17 cellular contexts compared by ENCODE assay signal in genomic region chr19:3142938-3143337, GRCh38. TPM values are rescaled to one million over a fixed set of nuclear protein-coding genes. Genes with fewer than 3 reads are reported as not detected.
DNase-seq lines count a peak whose midpoint lies in the region; ATAC-seq, FAIRE-seq and TF ChIP-seq lines count a peak whose summit lies in the region.
"Had no signal": no experiment of that assay in that cellular context is flagged by ENCODE, and none has a peak within 500 bp of the region (broad histone marks: within the 10 kb centered on the region; RNA-seq: fewer than 3 reads in every experiment).

No MANE protein-coding gene starts in this region.

- no peaks in the 10 kb centered on the region for H3K27me3 Mint-ChIP-seq in activated T-helper 17 cell treated with anti-CD3 and anti-CD28 coated beads, Interleukin-2, amount 50 U/mL, for 72 hours

- peak overlapping the region in 1 of 2 experiments; percentile 28; a peak in 2 of 4 replicates for H3K4me3 ChIP-seq in DND-41 (ENCODE audit: low read depth in 1 of 2, low read length in 2 of 2)
- H3K4me3 ChIP-seq in keratinocyte (ENCODE audit: control insufficient read depth in 2 of 3, extremely low read depth in 1 of 3, insufficient read depth in 2 of 3, low read depth in 1 of 3, low read length in 3 of 3), result no peak overlapping the region
- H3K4me3 ChIP-seq: body of pancreas, vagina had no signal

- dilution Hi-C loops in keratinocyte (cut with MboI; ENCODE audit: extremely low pct_ligation_motif_present, low sequenced_read_pairs), result no loop called here

- H3K27me3 ChIP-seq in DND-41 (ENCODE audit: insufficient read depth, low read length, poor library complexity) (no peaks in the 10 kb centered on the region), keratinocyte (ENCODE audit: control insufficient read depth, extremely low read depth, insufficient read depth, low read length) (no peaks in the 10 kb centered on the region)
- H3K27me3 ChIP-seq: body of pancreas, SJCRH30, vagina had no signal

- no peaks in the 10 kb centered on the region for H3K9me1 ChIP-seq in keratinocyte (ENCODE audit: control insufficient read depth, extremely low read depth, insufficient read depth, low read length)

- ATAC-seq in DND-41 (ENCODE audit: insufficient read depth, low read depth) (no peak), HG03571 (IDR thresholded peaks at IDR 0.05; ENCODE audit: unreplicated experiment) (no peak), GM19351 (IDR thresholded peaks at IDR 0.05; ENCODE audit: unreplicated experiment) (no peak)
- no peak for ATAC-seq in activated T-helper 17 cell treated with anti-CD3 and anti-CD28 coated beads, Interleukin-2, amount 50 U/mL, for 72 hours (replicated peaks)

- peak overlapping the region; percentile 85 for H3K27ac Mint-ChIP-seq in activated T-helper 17 cell treated with anti-CD3 and anti-CD28 coated beads, Interleukin-2, amount 50 U/mL, for 72 hours
- H3K27ac Mint-ChIP-seq: memory B cell had no signal

- TF ChIP-seq CTCF in DND-41 (IDR thresholded peaks at IDR 0.05; ENCODE audit: borderline replicate concordance, extremely low read depth, low read length, poor library complexity, severe bottlenecking) (no peak), keratinocyte (optimal IDR thresholded peaks at IDR 0.05 in 1 of 3, IDR thresholded peaks at IDR 0.05 in 1 of 3, conservative IDR thresholded peaks at IDR 0.05 in 1 of 3; ENCODE audit: extremely low read depth in 1 of 3, insufficient read depth in 2 of 3, low read length in 3 of 3) (no peak)

- FAIRE-seq in keratinocyte (lab: Jason Lieb, UNC), result no peak

- H4K20me1 ChIP-seq in DND-41 (ENCODE audit: insufficient read depth, low read length) (peaks cover 57% of the 10 kb centered on the region), keratinocyte (ENCODE audit: control insufficient read depth, extremely low read depth, insufficient read depth, low read length) (no peaks in the 10 kb centered on the region)

- H3K27ac ChIP-seq in DND-41 (ENCODE audit: low read length) (peak overlapping the region; percentile 24), keratinocyte (ENCODE audit: control insufficient read depth, insufficient read depth, low read length) (peak overlapping the region; percentile 92)

- DNase-seq in A172 (ENCODE audit: low spot score) (peak; percentile 44), DND-41 (no peak), keratinocyte (ENCODE audit: low read depth, low spot score) (no peak), SK-N-DZ (ENCODE audit: low spot score) (no peak)
- no peak for DNase-seq in stimulated activated CD4-positive, alpha-beta T cell treated with anti-CD3 and anti-CD28 coated beads, Interleukin-15, amount 100 ng/mL, for 24 hours
- DNase-seq: DMS 273 treated with DMSO at 0.1 percent for 48 hours; NCI-H1092 treated with DMSO at 0.1 percent for 48 hours; SJCRH30; stimulated activated naive B cell treated with anti-CD40 and anti-IgM and Interleukin-4, amounts not matched to agents 10 μg/mL and 1 μg/mL and 100 μg/mL, for 72 hours had no signal

- H2AFZ ChIP-seq in DND-41 (ENCODE audit: low read depth, low read length) (no peak overlapping the region), keratinocyte (ENCODE audit: control insufficient read depth, low read length) (no peak overlapping the region)

- peaks cover 95% of the 10 kb centered on the region for H3K36me3 Mint-ChIP-seq in activated T-helper 17 cell treated with anti-CD3 and anti-CD28 coated beads, Interleukin-2, amount 50 U/mL, for 72 hours (ENCODE audit: low read depth)
- H3K36me3 Mint-ChIP-seq: memory B cell had no signal

- peaks cover 6% of the 10 kb centered on the region for H3K9me3 Mint-ChIP-seq in activated T-helper 17 cell treated with anti-CD3 and anti-CD28 coated beads, Interleukin-2, amount 50 U/mL, for 72 hours

- peak overlapping the region; percentile 90 for H3K4me3 Mint-ChIP-seq in activated T-helper 17 cell treated with anti-CD3 and anti-CD28 coated beads, Interleukin-2, amount 50 U/mL, for 72 hours
- H3K4me3 Mint-ChIP-seq: memory B cell; stimulated activated naive B cell treated with anti-CD40 and anti-IgM and Interleukin-4, amounts not matched to agents 10 μg/mL and 1 μg/mL and 100 μg/mL, for 72 hours had no signal

- H3K4me2 ChIP-seq in DND-41 (ENCODE audit: insufficient read depth, low read length) (peak overlapping the region; percentile 69), keratinocyte (ENCODE audit: control insufficient read depth, extremely low read depth, insufficient read depth, low read depth, low read length) (no peak overlapping the region)

- peaks cover 85% of the 10 kb centered on the region for H3K36me3 ChIP-seq in DND-41 (ENCODE audit: insufficient read depth, low read length)
- H3K36me3 ChIP-seq in keratinocyte (ENCODE audit: control insufficient read depth in 2 of 2, extremely low read depth in 1 of 2, insufficient read depth in 2 of 2, low read length in 2 of 2), result peaks cover 10 to 21% of the 10 kb centered on the region in 2 experiments
- H3K36me3 ChIP-seq: SJCRH30, vagina had no signal

- H3K9ac ChIP-seq in DND-41 (ENCODE audit: low read depth, low read length) (peak overlapping the region; percentile 100; the same call in 1 of the 2 replicates), keratinocyte (ENCODE audit: control insufficient read depth, extremely low read depth, insufficient read depth, low read length) (no peak overlapping the region)

- H3K9me3 ChIP-seq in DND-41 (ENCODE audit: insufficient read depth, low read length, severe bottlenecking), result no peaks in the 10 kb centered on the region
- H3K9me3 ChIP-seq in keratinocyte (ENCODE audit: control insufficient read depth, low read depth, low read length), result no peaks in the 10 kb centered on the region
- H3K9me3 ChIP-seq: SJCRH30, vagina had no signal

- H3K4me1 ChIP-seq in DND-41 (ENCODE audit: insufficient read depth, low read length) (peaks cover 86% of the 10 kb centered on the region), keratinocyte (ENCODE audit: control insufficient read depth, extremely low read depth, insufficient read depth, low read length) (peaks cover 20% of the 10 kb centered on the region)
- H3K4me1 ChIP-seq: body of pancreas had no signal

- H3K79me2 ChIP-seq in DND-41 (ENCODE audit: insufficient read depth, low read length) (peaks cover 99% of the 10 kb centered on the region), keratinocyte (ENCODE audit: control insufficient read depth, insufficient read depth, low read length) (peaks cover 68% of the 10 kb centered on the region)

- peaks cover 24% of the 10 kb centered on the region for H3K4me1 Mint-ChIP-seq in activated T-helper 17 cell treated with anti-CD3 and anti-CD28 coated beads, Interleukin-2, amount 50 U/mL, for 72 hours

RNA-seq across cellular contexts. Expression of gene GNA15, which starts 7.1 kb away (rescaled TPM):
- 0.19 and 0.26 TPM in 2 replicates for total RNA-seq in A172 (2014; rRNA removed; shearing (Covaris generic))
- 100 to 1,000 TPM; 202 to 297 TPM for total RNA-seq in activated T-helper 17 cell treated with anti-CD3 and anti-CD28 coated beads, Interleukin-2, amount 50 U/mL, for 72 hours
- polyA plus RNA-seq in keratinocyte, result 60.0 to 77.0 TPM (median 71.9 TPM) in 3 replicates
- polyA plus RNA-seq in keratinocyte (2011; ENCODE audit: low read depth), result 31.8 TPM
- polyA plus RNA-seq in keratinocyte (2011; cell fraction: cytosol; rRNA removed), result 59.1 and 99.8 TPM in 2 replicates
- 31.2 and 40.4 TPM in 2 replicates for polyA plus RNA-seq in keratinocyte (2011; cell fraction: nucleus; rRNA removed)
- 92.2 and 95.0 TPM in 2 replicates for polyA plus RNA-seq in keratinocyte (2012; ENCODE audit: low replicate concordance)
- polyA minus RNA-seq in keratinocyte, result 47.1 to 107 TPM (median 56.3 TPM) in 3 replicates
- polyA minus RNA-seq in keratinocyte (2011; cell fraction: cytosol; rRNA and poly(A)+ RNA removed), result 115 TPM
- polyA minus RNA-seq in keratinocyte (2011; cell fraction: nucleus; rRNA and poly(A)+ RNA removed), result 30.8 and 32.5 TPM in 2 replicates
- polyA plus RNA-seq in SK-N-DZ (2014; cell fraction: cytosol; rRNA removed), result 0.24 TPM in 1 of 2 replicates, not detected in the other
- polyA plus RNA-seq in SK-N-DZ (2014; cell fraction: nucleus; rRNA removed), result not detected in 2 replicates
- total RNA-seq: H4 had no signal
- polyA plus RNA-seq: neural cell had no signal

RNA-seq across cellular contexts. Expression of gene S1PR4, which starts 35.6 kb away (rescaled TPM):
- 0.26 TPM in 1 of 2 replicates, not detected in the other for total RNA-seq in A172 (2014; rRNA removed; shearing (Covaris generic))
- total RNA-seq in activated T-helper 17 cell treated with anti-CD3 and anti-CD28 coated beads, Interleukin-2, amount 50 U/mL, for 72 hours, result 10 to 100 TPM; 60.6 to 96.8 TPM
- 0.08 to 0.14 TPM in 2 of 3 replicates, not detected in the other for polyA plus RNA-seq in keratinocyte
- not detected for polyA plus RNA-seq in keratinocyte (2011; ENCODE audit: low read depth)
- polyA plus RNA-seq in keratinocyte (2011; cell fraction: cytosol; rRNA removed), result 0.04 TPM in 1 of 2 replicates, not detected in the other
- 0.37 and 0.48 TPM in 2 replicates for polyA plus RNA-seq in keratinocyte (2011; cell fraction: nucleus; rRNA removed)
- 0.47 TPM in 1 of 2 replicates, not detected in the other for polyA plus RNA-seq in keratinocyte (2012; ENCODE audit: low replicate concordance)
- 0.19 to 0.49 TPM in 2 of 3 replicates, not detected in the other for polyA minus RNA-seq in keratinocyte
- polyA minus RNA-seq in keratinocyte (2011; cell fraction: cytosol; rRNA and poly(A)+ RNA removed), result not detected
- 0.39 and 1.8 TPM in 2 replicates for polyA minus RNA-seq in keratinocyte (2011; cell fraction: nucleus; rRNA and poly(A)+ RNA removed)
- not detected in 2 replicates for polyA plus RNA-seq in SK-N-DZ (2014; cell fraction: cytosol; rRNA removed)
- polyA plus RNA-seq in SK-N-DZ (2014; cell fraction: nucleus; rRNA removed), result not detected in 2 replicates
- total RNA-seq: H4, SJCRH30, vagina had no signal
- polyA plus RNA-seq: neural cell had no signal

RNA-seq across cellular contexts. Expression of gene NCLN, which starts 42.8 kb away (rescaled TPM):
- total RNA-seq in A172 (2014; rRNA removed; shearing (Covaris generic)), result 67.6 and 74.6 TPM in 2 replicates
- total RNA-seq in activated T-helper 17 cell treated with anti-CD3 and anti-CD28 coated beads, Interleukin-2, amount 50 U/mL, for 72 hours, result 10 to 100 TPM; 46.4 to 81.6 TPM
- 40.5 to 72.7 TPM (median 72.1 TPM) in 3 replicates for polyA plus RNA-seq in keratinocyte
- polyA plus RNA-seq in keratinocyte (2011; ENCODE audit: low read depth), result 16.6 TPM
- polyA plus RNA-seq in keratinocyte (2011; cell fraction: cytosol; rRNA removed), result 26.9 and 50.1 TPM in 2 replicates
- 93.6 and 114 TPM in 2 replicates for polyA plus RNA-seq in keratinocyte (2011; cell fraction: nucleus; rRNA removed)
- 40.6 and 101 TPM in 2 replicates for polyA plus RNA-seq in keratinocyte (2012; ENCODE audit: low replicate concordance)
- 56.3 to 179 TPM (median 58.1 TPM) in 3 replicates for polyA minus RNA-seq in keratinocyte
- 124 TPM for polyA minus RNA-seq in keratinocyte (2011; cell fraction: cytosol; rRNA and poly(A)+ RNA removed)
- polyA minus RNA-seq in keratinocyte (2011; cell fraction: nucleus; rRNA and poly(A)+ RNA removed), result 129 and 152 TPM in 2 replicates
- polyA plus RNA-seq in SK-N-DZ (2014; cell fraction: cytosol; rRNA removed), result 47.8 and 70.4 TPM in 2 replicates
- 72.9 and 104 TPM in 2 replicates for polyA plus RNA-seq in SK-N-DZ (2014; cell fraction: nucleus; rRNA removed)

RNA-seq across cellular contexts. Expression of gene GNA11, which starts 48.8 kb away (rescaled TPM):
- 97.7 and 98.4 TPM in 2 replicates for total RNA-seq in A172 (2014; rRNA removed; shearing (Covaris generic))
- total RNA-seq in activated T-helper 17 cell treated with anti-CD3 and anti-CD28 coated beads, Interleukin-2, amount 50 U/mL, for 72 hours, result 1 to 10 TPM; 1.9 to 2.6 TPM
- polyA plus RNA-seq in keratinocyte, result 12.7 to 47.8 TPM (median 17.6 TPM) in 3 replicates
- polyA plus RNA-seq in keratinocyte (2011; ENCODE audit: low read depth), result 5.3 TPM
- 23.6 and 40.7 TPM in 2 replicates for polyA plus RNA-seq in keratinocyte (2011; cell fraction: cytosol; rRNA removed)
- polyA plus RNA-seq in keratinocyte (2011; cell fraction: nucleus; rRNA removed), result 30.7 and 37.7 TPM in 2 replicates
- 30.2 and 62.2 TPM in 2 replicates for polyA plus RNA-seq in keratinocyte (2012; ENCODE audit: low replicate concordance)
- 28.8 to 128 TPM (median 38.1 TPM) in 3 replicates for polyA minus RNA-seq in keratinocyte
- 40.5 TPM for polyA minus RNA-seq in keratinocyte (2011; cell fraction: cytosol; rRNA and poly(A)+ RNA removed)
- polyA minus RNA-seq in keratinocyte (2011; cell fraction: nucleus; rRNA and poly(A)+ RNA removed), result 17.4 and 19.7 TPM in 2 replicates
- 19.1 and 24.7 TPM in 2 replicates for polyA plus RNA-seq in SK-N-DZ (2014; cell fraction: cytosol; rRNA removed)
- 24.0 and 25.2 TPM in 2 replicates for polyA plus RNA-seq in SK-N-DZ (2014; cell fraction: nucleus; rRNA removed)

Comparison
In these comparisons a context has a peak if more than half of its experiments do, and no peak if none do; other contexts are left out.
1. RNA of gene GNA15, which starts 7.1 kb away (total RNA-seq): 202 to 297 TPM in activated T-helper 17 cell treated with anti-CD3 and anti-CD28 coated beads, Interleukin-2, amount 50 U/mL, for 72 hours; 0.19 to 0.26 TPM in A172; every median in the first group is over 100 times any median in the second.
2. RNA of gene S1PR4, which starts 35.6 kb away (total RNA-seq): 60.6 to 96.8 TPM in activated T-helper 17 cell treated with anti-CD3 and anti-CD28 coated beads, Interleukin-2, amount 50 U/mL, for 72 hours; 0.26 TPM in A172; every median in the first group is over 10 times any median in the second.